ENCODE assay signal across 23 cellular contexts in the genomic region with DNA sequence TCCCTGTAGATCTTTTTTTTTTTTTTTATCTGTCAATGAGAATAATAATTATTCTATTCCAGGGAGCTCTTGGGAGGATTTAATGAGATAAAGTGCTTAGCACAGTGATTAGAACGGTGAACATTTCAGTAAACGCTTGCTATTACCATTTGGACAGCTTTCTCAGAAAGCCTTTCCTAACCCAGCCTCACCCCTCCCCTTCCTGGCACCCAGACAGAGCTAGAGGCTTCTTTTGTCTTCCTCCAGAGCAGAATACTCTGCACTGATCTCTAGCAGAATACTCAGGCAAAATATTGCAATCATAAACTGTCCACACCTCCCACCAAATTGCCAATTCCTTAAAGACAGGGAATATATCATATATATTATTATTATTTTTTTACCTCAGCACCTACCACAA.
DNase-seq lines count a peak whose midpoint lies in the region; ATAC-seq and TF ChIP-seq lines count a peak whose summit lies in the region.
"Had no signal": no experiment of that assay in that cellular context is flagged by ENCODE, and none has a peak within 500 bp of the region (broad histone marks: within the 10 kb centered on the region; RNA-seq: fewer than 3 reads in every experiment).

No MANE protein-coding gene starts in this region.

- H3K27ac ChIP-seq in lower lobe of right lung: no peak overlapping the region
- H3K27ac ChIP-seq: 22Rv1, KMS-11, Peyer's patch had no signal

- ATAC-seq in lower lobe of right lung (no peak), HG02938 (IDR thresholded peaks at IDR 0.05; ENCODE audit: unreplicated experiment) (no peak)

- no peaks in the 10 kb centered on the region for H3K9me3 ChIP-seq in lower lobe of right lung
- H3K9me3 ChIP-seq: BE2C, Caco-2, Peyer's patch had no signal

- H3K9me3 Mint-ChIP-seq in activated naive CD4-positive, alpha-beta T cell treated with anti-CD3 and anti-CD28 coated beads, Interleukin-2, amount 10 ng/mL, durations not matched to agents 7 days and 5 days: no peaks in the 10 kb centered on the region
- H3K9me3 Mint-ChIP-seq: CD4-positive, CD25-positive, alpha-beta regulatory T cell; HFFc6 had no signal

- no peak overlapping the region for H3K27ac Mint-ChIP-seq in activated naive CD4-positive, alpha-beta T cell treated with anti-CD3 and anti-CD28 coated beads, Interleukin-2, amount 10 ng/mL, durations not matched to agents 7 days and 5 days
- H3K27ac Mint-ChIP-seq: HFFc6 had no signal

- no peaks in the 10 kb centered on the region for H3K4me1 ChIP-seq in lower lobe of right lung

- CTCF ChIA-PET in activated naive CD4-positive, alpha-beta T cell treated with anti-CD3 and anti-CD28 coated beads, Interleukin-2, amount 10 ng/mL, durations not matched to agents 7 days and 5 days (lab: Charles Lee): interaction anchor here (0.7 to 9.2 kb wide), 3 partner anchors 105 to 241 kb away, joined by 3 to 93 read pairs (median 3); no protein-coding TSS in a partner anchor

- H3K27me3 Mint-ChIP-seq in activated naive CD4-positive, alpha-beta T cell treated with anti-CD3 and anti-CD28 coated beads, Interleukin-2, amount 10 ng/mL, durations not matched to agents 7 days and 5 days: no peaks in the 10 kb centered on the region
- H3K27me3 Mint-ChIP-seq: CD4-positive, CD25-positive, alpha-beta regulatory T cell had no signal

- intact Hi-C loops in lower lobe of right lung (cut with DNase I): no loop called here

- H3K4me3 ChIP-seq in lower lobe of right lung: no peak overlapping the region
- H3K4me3 ChIP-seq: Peyer's patch had no signal

- peaks cover 8% of the 10 kb centered on the region for H3K4me1 Mint-ChIP-seq in activated naive CD4-positive, alpha-beta T cell treated with anti-CD3 and anti-CD28 coated beads, Interleukin-2, amount 10 ng/mL, durations not matched to agents 7 days and 5 days

- no peaks in the 10 kb centered on the region for H3K27me3 ChIP-seq in lower lobe of right lung (ENCODE audit: low read depth)
- H3K27me3 ChIP-seq: BE2C, Peyer's patch had no signal

- TF ChIP-seq CTCF in lower lobe of right lung (IDR thresholded peaks at IDR 0.05): no peak

- no peaks in the 10 kb centered on the region for H3K36me3 ChIP-seq in lower lobe of right lung
- H3K36me3 ChIP-seq: Peyer's patch had no signal

- DNase-seq in NCI-H1092 treated with DMSO at 0.1 percent for 48 hours (lab: John Stamatoyannopoulos, UW) (peak; percentile 2), NCI-H1092 (lab: John Stamatoyannopoulos, UW) (no peak), KBM-7 (peak; percentile 18), globus pallidus (ENCODE audit: low spot score) (peak; percentile 61), nucleus accumbens (lab: John Stamatoyannopoulos, UW) (peak in 32 of 56 donors; percentile 1 to 74 (median 23)), lower lobe of right lung (no peak)
- DNase-seq in activated naive CD4-positive, alpha-beta T cell treated with anti-CD3 and anti-CD28 coated beads, Interleukin-2, amount 10 ng/mL, durations not matched to agents 7 days and 5 days: no peak
- DNase-seq: BE2C; Caco-2; CD4-positive, CD25-positive, alpha-beta regulatory T cell; DMS153; GDM1; H7; HFFc6; NCI-H1436; NCI-H1930; NCI-H526; NK-92 treated with Interleukin-12 subunit alpha and Interleukin-12 subunit beta, amount 100 ng/mL, for 24 hours; Peyer's patch; SHP77 had no signal

- H3K36me3 Mint-ChIP-seq in activated naive CD4-positive, alpha-beta T cell treated with anti-CD3 and anti-CD28 coated beads, Interleukin-2, amount 10 ng/mL, durations not matched to agents 7 days and 5 days: peaks cover 1% of the 10 kb centered on the region

- in situ Hi-C loops in KBM-7 (cut with MboI; ENCODE audit: low pct_unique_long_range_greater_than_20kb, low sequenced_read_pairs): no loop called here

- H3K4me3 Mint-ChIP-seq in activated naive CD4-positive, alpha-beta T cell treated with anti-CD3 and anti-CD28 coated beads, Interleukin-2, amount 10 ng/mL, durations not matched to agents 7 days and 5 days: no peak overlapping the region
- H3K4me3 Mint-ChIP-seq: CD4-positive, CD25-positive, alpha-beta regulatory T cell; HFFc6 had no signal

Comparison
In these comparisons a context has a peak if more than half of its experiments do, and no peak if none do; other contexts are left out.
1. DNase-seq: peak in NCI-H1092 treated with DMSO at 0.1 percent for 48 hours (single experiment), KBM-7 (single experiment), globus pallidus (single experiment) and nucleus accumbens (32 of 56); none in NCI-H1092 (single experiment), activated naive CD4-positive, alpha-beta T cell treated with anti-CD3 and anti-CD28 coated beads, Interleukin-2, amount 10 ng/mL, durations not matched to agents 7 days and 5 days (single experiment) and lower lobe of right lung (single experiment).